Comparison of ENCODE assay signal across 10 cellular contexts in genomic region chr17:46061435-46061834, GRCh38.
A peak's percentile ranks its signal among the peaks of the same experiment; 100 is the strongest.
DNase-seq lines count a peak whose midpoint lies in the region; ATAC-seq and TF ChIP-seq lines count a peak whose summit lies in the region.
"Had no signal": no experiment of that assay in that cellular context is flagged by ENCODE, and none has a peak within 500 bp of the region (broad histone marks: within the 10 kb centered on the region; RNA-seq: fewer than 3 reads in every experiment).

No MANE protein-coding gene starts in this region.

- DNase-seq in AG09319 (ENCODE audit: extremely low read depth, low read depth) (no peak), GM12865 (ENCODE audit: low read depth) (no peak), SK-MEL-5 (ENCODE audit: low read depth, low spot score) (peak; percentile 77), kidney epithelial cell (ENCODE audit: low read depth) (no peak)
- DNase-seq in activated naive CD4-positive, alpha-beta T cell (lab: John Stamatoyannopoulos, UW), result no peak
- DNase-seq: activated T-cell treated with anti-CD3 and anti-CD28 coated beads, Interleukin-2, amount 50 U/mL, for 1 hour had no signal

- no peak overlapping the region for H3K4me3 ChIP-seq in GM12865 (ENCODE audit: low read depth, low read length)
- no peak overlapping the region for H3K4me3 ChIP-seq in kidney epithelial cell (ENCODE audit: low read depth, low read length)
- H3K4me3 ChIP-seq: skin epidermis had no signal

- no peaks in the 10 kb centered on the region for H3K27me3 ChIP-seq in kidney epithelial cell (ENCODE audit: control insufficient read depth, insufficient read depth, low read length)

- TF ChIP-seq CTCF in AG09319 (IDR thresholded peaks at IDR 0.05; ENCODE audit: low read depth, low read length) (peak; percentile 15), GM12865 (IDR thresholded peaks at IDR 0.05; ENCODE audit: insufficient read depth, low read depth, low read length, missing control alignments) (peak; percentile 7), kidney epithelial cell (IDR thresholded peaks at IDR 0.05; ENCODE audit: insufficient read depth, low read length, poor library complexity, severe bottlenecking) (peak; percentile 5)

- in situ Hi-C loops in SK-MEL-5 (cut with HindIII; ENCODE audit: low pct_unique_long_range_greater_than_20kb, low sequenced_read_pairs), result no loop called here

- ATAC-seq in GM21529 (IDR thresholded peaks at IDR 0.05; ENCODE audit: unreplicated experiment) (no peak), GM21723 (IDR thresholded peaks at IDR 0.05; ENCODE audit: unreplicated experiment) (no peak), GM21717 (IDR thresholded peaks at IDR 0.05; ENCODE audit: unreplicated experiment) (no peak)

- no peaks in the 10 kb centered on the region for H3K36me3 ChIP-seq in kidney epithelial cell (ENCODE audit: control insufficient read depth, insufficient read depth, low read length)
